ENCODE assay signal across 29 cellular contexts in the genomic region with DNA sequence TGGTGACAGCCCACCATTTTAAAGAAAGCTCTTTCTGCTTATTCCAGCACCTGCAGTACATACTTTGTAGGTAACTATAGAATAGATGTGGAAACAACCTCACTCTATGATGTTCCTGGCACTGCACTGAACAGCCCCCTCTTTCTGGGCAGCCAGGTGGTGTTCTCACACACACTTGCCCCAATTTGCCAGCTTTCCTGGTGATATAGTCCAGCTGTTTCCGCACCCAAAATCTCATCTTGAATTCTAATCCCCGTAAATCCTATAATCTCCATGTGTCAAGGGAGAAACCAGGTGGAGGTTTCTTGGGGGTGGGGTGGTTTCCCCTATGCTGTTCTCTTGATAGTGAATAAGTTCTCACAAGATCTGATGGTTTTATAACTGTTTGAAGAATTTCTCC.
"Had no signal": no experiment of that assay in that cellular context is flagged by ENCODE, and none has a peak within 500 bp of the region (broad histone marks: within the 10 kb centered on the region; RNA-seq: fewer than 3 reads in every experiment).

No MANE protein-coding gene starts in this region.

- H3K9me3 Mint-ChIP-seq: dendritic cell treated with granulocyte-macrophage colony-stimulating factor and Interleukin-4, amounts not matched to agents 40 ng/mL and 50 ng/mL, for 4 days; naive thymus-derived CD4-positive, alpha-beta T cell; nephron progenitor cell; stimulated activated naive CD8-positive, alpha-beta T cell treated with anti-CD3 and anti-CD28 coated beads, Interleukin-15, amount 100 ng/mL, for 72 hours had no signal

- H3K27me3 ChIP-seq: colonic mucosa, esophagus squamous epithelium, left lung, neutrophil, suprapubic skin, vagina had no signal

- H3K4me2 ChIP-seq: smooth muscle cell had no signal

- H3K27me3 Mint-ChIP-seq: progenitor cell of endocrine pancreas; stimulated activated naive CD8-positive, alpha-beta T cell treated with anti-CD3 and anti-CD28 coated beads, Interleukin-15, amount 100 ng/mL, for 72 hours had no signal

- H3K4me3 ChIP-seq: colonic mucosa, esophagus squamous epithelium, heart right ventricle, left lung, smooth muscle cell, suprapubic skin, vagina had no signal

- DNase-seq: colonic mucosa; effector CD8-positive, alpha-beta T cell; esophagus squamous epithelium; foreskin melanocyte; glutamatergic neuron; heart right ventricle; hippocampal formation; left cardiac atrium; left lung; mesenchymal stem cell; midbrain; naive thymus-derived CD4-positive, alpha-beta T cell; nephron progenitor cell; stimulated activated CD4-positive, alpha-beta T cell treated with anti-CD3 and anti-CD28 coated beads, Interleukin-12 subunit alpha, Interleukin-12 subunit beta, amount 100 ng/mL, for 4 hours; stimulated activated CD4-positive, alpha-beta T cell treated with anti-CD3 and anti-CD28 coated beads, Interleukin-1b, Interleukin-23, amount 100 ng/mL, for 48 hours; stimulated activated CD4-positive, alpha-beta T cell treated with anti-CD3 and anti-CD28 coated beads, Interleukin-4, amount 100 ng/mL, for 1 hour; stimulated activated CD8-positive, alpha-beta memory T cell treated with anti-CD3 and anti-CD28 coated beads, Interleukin-4, amount 100 ng/mL, for 48 hours; stimulated activated naive CD4-positive, alpha-beta T cell; stimulated activated naive CD8-positive, alpha-beta T cell treated with anti-CD3 and anti-CD28 coated beads, Interleukin-15, amount 100 ng/mL, for 72 hours; trophoblast cell had no signal

- H3K36me3 Mint-ChIP-seq: naive thymus-derived CD4-positive, alpha-beta T cell had no signal

- H3K4me1 Mint-ChIP-seq: naive thymus-derived CD4-positive, alpha-beta T cell; stimulated activated naive CD8-positive, alpha-beta T cell treated with anti-CD3 and anti-CD28 coated beads, Interleukin-15, amount 100 ng/mL, for 72 hours had no signal

- H3K27ac ChIP-seq: colonic mucosa, esophagus squamous epithelium, heart right ventricle, left lung, neutrophil, parathyroid adenoma, suprapubic skin, vagina had no signal

- FAIRE-seq: endothelial cell of umbilical vein, islet of Langerhans had no signal

- H3K9ac ChIP-seq: parathyroid adenoma had no signal

- H3K27ac Mint-ChIP-seq: dendritic cell treated with granulocyte-macrophage colony-stimulating factor and Interleukin-4, amounts not matched to agents 40 ng/mL and 50 ng/mL, for 4 days; naive thymus-derived CD4-positive, alpha-beta T cell; nephron progenitor cell; progenitor cell of endocrine pancreas had no signal

- H3K4me1 ChIP-seq: colonic mucosa, esophagus squamous epithelium, heart right ventricle, left lung, parathyroid adenoma, suprapubic skin, vagina had no signal

- H3K9me3 ChIP-seq: colonic mucosa, esophagus squamous epithelium, heart right ventricle, left lung, neutrophil, suprapubic skin, vagina had no signal

- H3K36me3 ChIP-seq: colonic mucosa, esophagus squamous epithelium, heart right ventricle, left lung, neutrophil, suprapubic skin, vagina had no signal

- H3K4me3 Mint-ChIP-seq: dendritic cell treated with granulocyte-macrophage colony-stimulating factor and Interleukin-4, amounts not matched to agents 40 ng/mL and 50 ng/mL, for 4 days; naive thymus-derived CD4-positive, alpha-beta T cell; nephron progenitor cell; stimulated activated naive CD8-positive, alpha-beta T cell treated with anti-CD3 and anti-CD28 coated beads, Interleukin-15, amount 100 ng/mL, for 72 hours had no signal

- H3K79me2 ChIP-seq: parathyroid adenoma had no signal
